In genomic region chr13:51045450-51045849, GRCh38 we compare ENCODE assay signal across 22 cellular contexts.
"Had no signal": no experiment of that assay in that cellular context is flagged by ENCODE, and none has a peak within 500 bp of the region (broad histone marks: within the 10 kb centered on the region; RNA-seq: fewer than 3 reads in every experiment).

No MANE protein-coding gene starts in this region.

- H3K4me3 ChIP-seq: breast epithelium, Peyer's patch, SJCRH30 had no signal

- H3K27me3 ChIP-seq: breast epithelium, Peyer's patch, SJCRH30 had no signal

- H3K27ac ChIP-seq: breast epithelium, Peyer's patch, RWPE1, SJCRH30 had no signal

- H3K9ac ChIP-seq: SK-N-SH had no signal

- ATAC-seq: activated CD4-positive, CD25-positive, alpha-beta regulatory T cell treated with anti-CD3 and anti-CD28 coated beads, Interleukin-2, amount 50 U/mL, for 24 hours; activated CD8-positive, alpha-beta memory T cell treated with anti-CD3 and anti-CD28 coated beads, Interleukin-2, amount 10 ng/mL, durations not matched to agents 7 days and 5 days; activated CD8-positive, alpha-beta T cell treated with anti-CD3 and anti-CD28 coated beads, Interleukin-2, amount 10 ng/mL, durations not matched to agents 7 days and 5 days had no signal

- H3K4me1 ChIP-seq: breast epithelium, Peyer's patch had no signal

- H3K9me3 ChIP-seq: breast epithelium, Peyer's patch, SJCRH30, SK-N-SH had no signal

- H3K36me3 ChIP-seq: breast epithelium, Peyer's patch, SJCRH30 had no signal

- H3K4me2 ChIP-seq: SK-N-SH had no signal

- DNase-seq: activated CD4-positive, alpha-beta T cell treated with anti-CD3 and anti-CD28 coated beads for 4 hours; activated CD4-positive, alpha-beta T cell treated with anti-CD3 and anti-CD28 coated beads, Interleukin-2, amount 50 U/mL, for 4 hours; activated CD8-positive, alpha-beta memory T cell treated with anti-CD3 and anti-CD28 coated beads, Interleukin-2, amount 10 ng/mL, durations not matched to agents 7 days and 5 days; activated CD8-positive, alpha-beta T cell treated with anti-CD3 and anti-CD28 coated beads, Interleukin-2, amount 10 ng/mL, durations not matched to agents 7 days and 5 days; activated effector memory CD4-positive, alpha-beta T cell treated with Interleukin-2 at 50 U/mL for 16 hours; activated naive CD4-positive, alpha-beta T cell; activated T-cell treated with anti-CD3 and anti-CD28 coated beads, Interleukin-2, amount 50 U/mL, for 24 hours; caudate nucleus; Kasumi-1; NCI-H1048; NCI-H1694; NCI-H2029 treated with DMSO at 0.1 percent for 48 hours; NCI-H446; NCI-H524; Peyer's patch; Right ventricle myocardium superior; SJCRH30; SK-N-SH; T-helper 1 cell had no signal
